In the genomic region with DNA sequence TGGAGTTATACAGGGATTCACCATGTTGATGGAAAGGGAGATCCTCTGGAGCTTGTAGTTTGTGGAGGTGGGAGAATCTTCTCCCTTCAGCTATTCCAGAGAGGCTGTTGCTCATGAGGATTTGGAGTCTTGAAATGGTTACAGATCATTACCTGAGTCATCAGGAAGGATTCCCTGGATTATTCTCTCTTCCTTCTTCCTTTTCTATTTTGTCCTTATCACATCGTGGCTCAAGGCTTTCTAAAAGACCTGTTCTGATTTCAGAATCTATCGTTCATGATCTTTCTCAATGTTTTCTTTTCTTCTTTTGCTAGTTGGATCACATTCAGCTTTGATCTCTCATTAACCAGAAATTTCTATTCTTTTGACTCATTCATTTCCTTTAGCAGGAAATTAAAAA, we compare ENCODE assay signal across 18 cellular contexts.
A peak's percentile ranks its signal among the peaks of the same experiment; 100 is the strongest.
DNase-seq lines count a peak whose midpoint lies in the region; ATAC-seq, FAIRE-seq and TF ChIP-seq lines count a peak whose summit lies in the region.
"Had no signal": no experiment of that assay in that cellular context is flagged by ENCODE, and none has a peak within 500 bp of the region (broad histone marks: within the 10 kb centered on the region; RNA-seq: fewer than 3 reads in every experiment).

No MANE protein-coding gene starts in this region.

- FAIRE-seq in bronchial epithelial cell (lab: Jason Lieb, UNC) = no peak
- FAIRE-seq in keratinocyte (lab: Jason Lieb, UNC) = peak; percentile 89
- FAIRE-seq: GM12878, GM18507 had no signal

- no peaks in the 10 kb centered on the region for H3K9me3 Mint-ChIP-seq in HFFc6
- H3K9me3 Mint-ChIP-seq in progenitor cell of endocrine pancreas (ENCODE audit: low read depth) = peaks cover 3% of the 10 kb centered on the region

- no peaks in the 10 kb centered on the region for H3K9me1 ChIP-seq in keratinocyte (ENCODE audit: control insufficient read depth, extremely low read depth, insufficient read depth, low read length)

- H3K4me1 Mint-ChIP-seq in HFFc6 (ENCODE audit: low read depth) (peaks cover 57% of the 10 kb centered on the region), progenitor cell of endocrine pancreas (ENCODE audit: low read depth) (peaks cover 32% of the 10 kb centered on the region)

- peak overlapping the region; percentile 6 for H3K9ac ChIP-seq in keratinocyte (ENCODE audit: control insufficient read depth, extremely low read depth, insufficient read depth, low read length)
- H3K9ac ChIP-seq: KMS-11 had no signal

- H3K36me3 ChIP-seq in ACC112 (ENCODE audit: insufficient read depth, low read length) (no peaks in the 10 kb centered on the region), bronchial epithelial cell (ENCODE audit: control insufficient read depth, insufficient read depth, low read length) (no peaks in the 10 kb centered on the region), keratinocyte (ENCODE audit: control insufficient read depth in 2 of 2, extremely low read depth in 1 of 2, insufficient read depth in 2 of 2, low read length in 2 of 2) (no peaks in the 10 kb centered on the region), esophagus squamous epithelium (no peaks in the 10 kb centered on the region)

- H3K4me1 ChIP-seq in ACC112 (ENCODE audit: control insufficient read depth, insufficient read depth, low read length, unreplicated experiment) = peaks cover 7% of the 10 kb centered on the region
- H3K4me1 ChIP-seq in keratinocyte (ENCODE audit: control insufficient read depth, extremely low read depth, insufficient read depth, low read length) = peaks cover 13% of the 10 kb centered on the region
- H3K4me1 ChIP-seq in esophagus squamous epithelium = peaks cover 0 to 24% (median 4%) of the 10 kb centered on the region in 3 donors

- H3K4me3 Mint-ChIP-seq in HFFc6 (peak overlapping the region; percentile 36; the same call in 1 of the 2 replicates), progenitor cell of endocrine pancreas (ENCODE audit: low read depth) (no peak overlapping the region)

- dilution Hi-C loops in keratinocyte (cut with MboI; ENCODE audit: extremely low pct_ligation_motif_present, low sequenced_read_pairs) = no loop called here

- TF ChIP-seq POLR2A in esophagus squamous epithelium (IDR thresholded peaks at IDR 0.05) = no peak

- peak overlapping the region; percentile 54 for H3K4me2 ChIP-seq in keratinocyte (ENCODE audit: control insufficient read depth, extremely low read depth, insufficient read depth, low read depth, low read length)
- H3K4me2 ChIP-seq: KMS-11 had no signal

- H3K27ac Mint-ChIP-seq in HFFc6 (peak overlapping the region; percentile 20), progenitor cell of endocrine pancreas (no peak overlapping the region)

- no peaks in the 10 kb centered on the region for H4K20me1 ChIP-seq in keratinocyte (ENCODE audit: control insufficient read depth, extremely low read depth, insufficient read depth, low read length)

- H2AFZ ChIP-seq in ACC112 (ENCODE audit: low read length, unreplicated experiment) (peak overlapping the region; percentile 36), keratinocyte (ENCODE audit: control insufficient read depth, low read length) (peak overlapping the region; percentile 73)

- H3K79me2 ChIP-seq in ACC112 (ENCODE audit: control insufficient read depth, insufficient read depth, low read length, unreplicated experiment) = no peaks in the 10 kb centered on the region
- H3K79me2 ChIP-seq in keratinocyte (ENCODE audit: control insufficient read depth, insufficient read depth, low read length) = no peaks in the 10 kb centered on the region

- no peaks in the 10 kb centered on the region for H3K36me3 Mint-ChIP-seq in HFFc6 (ENCODE audit: low read depth)
- H3K36me3 Mint-ChIP-seq in progenitor cell of endocrine pancreas (ENCODE audit: insufficient read depth) = peaks cover 2% of the 10 kb centered on the region

- no peaks in the 10 kb centered on the region for H3K9me3 ChIP-seq in keratinocyte (ENCODE audit: control insufficient read depth, low read depth, low read length)
- H3K9me3 ChIP-seq in esophagus squamous epithelium = no peaks in the 10 kb centered on the region

- TF ChIP-seq CTCF in HFFc6 (IDR thresholded peaks at IDR 0.05) (no peak), bronchial epithelial cell (IDR thresholded peaks at IDR 0.05; ENCODE audit: insufficient read depth, low read length, severe bottlenecking) (no peak), keratinocyte (optimal IDR thresholded peaks at IDR 0.05 in 1 of 3, IDR thresholded peaks at IDR 0.05 in 1 of 3, conservative IDR thresholded peaks at IDR 0.05 in 1 of 3; ENCODE audit: extremely low read depth in 1 of 3, insufficient read depth in 2 of 3, low read length in 3 of 3) (no peak), esophagus squamous epithelium (IDR thresholded peaks at IDR 0.05) (no peak), progenitor cell of endocrine pancreas (IDR thresholded peaks at IDR 0.05; ENCODE audit: unreplicated experiment) (no peak)

- whole genome bisulfite sequencing in esophagus squamous epithelium, 2 donors = 19 to 31% methylated on average over 2 of the region's 2 CpGs

- no peaks in the 10 kb centered on the region for H3K27me3 ChIP-seq in ACC112 (ENCODE audit: insufficient read depth, low read length)
- H3K27me3 ChIP-seq in bronchial epithelial cell (ENCODE audit: control insufficient read depth, insufficient read depth, low read length) = no peaks in the 10 kb centered on the region
- H3K27me3 ChIP-seq in keratinocyte (ENCODE audit: control insufficient read depth, extremely low read depth, insufficient read depth, low read length) = no peaks in the 10 kb centered on the region
- H3K27me3 ChIP-seq in esophagus squamous epithelium = no peaks in the 10 kb centered on the region

- DNase-seq in HFFc6 (no peak), bronchial epithelial cell (ENCODE audit: low read depth) (peak; percentile 64), keratinocyte (ENCODE audit: low read depth, low spot score) (no peak), UCSD-AML1 (lab: John Stamatoyannopoulos, UW; ENCODE audit: unreplicated experiment) (no peak), esophagus squamous epithelium (lab: John Stamatoyannopoulos, UW) (no peak), progenitor cell of endocrine pancreas (ENCODE audit: low spot score, unreplicated experiment) (no peak)
- DNase-seq: NCI-H187 treated with DMSO at 0.1 percent for 48 hours, NCI-H2171, NCI-H446 treated with DMSO at 0.1 percent for 48 hours, NCI-H748 treated with DMSO at 0.1 percent for 48 hours, Right ventricle myocardium superior had no signal

- H3K27me3 Mint-ChIP-seq in HFFc6 (ENCODE audit: insufficient read depth) = no peaks in the 10 kb centered on the region
- H3K27me3 Mint-ChIP-seq in progenitor cell of endocrine pancreas = no peaks in the 10 kb centered on the region

- intact Hi-C loops in esophagus squamous epithelium (cut with DNase I) = no loop called here

- ATAC-seq in HG03354 (IDR thresholded peaks at IDR 0.05; ENCODE audit: poor library complexity, severe bottlenecking, unreplicated experiment) = no peak
- ATAC-seq: GM12878, Panc1 had no signal

- H3K27ac ChIP-seq in ACC112 (ENCODE audit: low read depth, low read length) (no peak overlapping the region), keratinocyte (ENCODE audit: control insufficient read depth, insufficient read depth, low read length) (peak overlapping the region; percentile 71), esophagus squamous epithelium (no peak overlapping the region)
- H3K27ac ChIP-seq: C4-2B, KMS-11 had no signal

- H3K4me3 ChIP-seq in ACC112 (ENCODE audit: low read depth, low read length) (no peak overlapping the region), bronchial epithelial cell (ENCODE audit: low read depth, low read length) (no peak overlapping the region), keratinocyte (ENCODE audit: control insufficient read depth in 2 of 3, extremely low read depth in 1 of 3, insufficient read depth in 2 of 3, low read depth in 1 of 3, low read length in 3 of 3) (no peak overlapping the region), esophagus squamous epithelium (no peak overlapping the region)
- H3K4me3 ChIP-seq: GM12878 had no signal
